26 cellular contexts compared by ENCODE assay signal in genomic region chr22:26556904-26557303, GRCh38. TPM values are rescaled to one million over a fixed set of nuclear protein-coding genes. Genes with fewer than 3 reads are reported as not detected.
DNase-seq lines count a peak whose midpoint lies in the region; ATAC-seq, FAIRE-seq and TF ChIP-seq lines count a peak whose summit lies in the region.
"Had no signal": no experiment of that assay in that cellular context is flagged by ENCODE, and none has a peak within 500 bp of the region (broad histone marks: within the 10 kb centered on the region; RNA-seq: fewer than 3 reads in every experiment).

No MANE protein-coding gene starts in this region.

- ATAC-seq in WTC11 (no peak), Right ventricle myocardium superior (ENCODE audit: poor library complexity) (peak; percentile 58)
- ATAC-seq: esophagus mucosa; naive thymus-derived CD4-positive, alpha-beta T cell; stimulated activated memory B cell treated with anti-CD40 and anti-IgM and Interleukin-4, amounts not matched to agents 10 μg/mL and 1 μg/mL and 100 μg/mL, for 72 hours had no signal

- in situ Hi-C loops in HAP-1 (cut with MboI; ENCODE audit: low sequenced_read_pairs): no loop called here

- DNase-seq in WTC11 (ENCODE audit: low spot score): no peak
- DNase-seq in Right ventricle myocardium superior: no peak
- DNase-seq in myocyte (ENCODE audit: low read depth): peak; percentile 90
- no peak for DNase-seq in HAP-1 (ENCODE audit: low spot score in 2 of 2)
- DNase-seq in Kasumi-1 (lab: John Stamatoyannopoulos, UW): no peak
- no peak for DNase-seq in HTR-8/SVneo (ENCODE audit: insufficient read length, low spot score)
- no peak for DNase-seq in activated gamma-delta T cell (lab: John Stamatoyannopoulos, UW)
- DNase-seq: activated CD4-positive, alpha-beta T cell treated with anti-CD3 and anti-CD28 coated beads, Interleukin-2, amount 50 U/mL, for 48 hours; activated naive CD4-positive, alpha-beta T cell treated with Interleukin-2 at 50 U/mL for 16 hours; CD4-positive, CD25-positive, alpha-beta regulatory T cell; cerebellar nuclear complex; DMS153; effector CD4-positive, alpha-beta T cell; HCEC 1CT; KBM-7; mesenchymal stem cell; naive thymus-derived CD4-positive, alpha-beta T cell; NCI-H2171; NCI-H524 treated with DMSO at 0.1 percent for 48 hours; stimulated activated CD4-positive, alpha-beta T cell treated with anti-CD3 and anti-CD28 coated beads, Interleukin-2, amount 100 ng/mL, for 24 hours; WERI-Rb-1 had no signal

- no peak overlapping the region for H3K4me3 ChIP-seq in subcutaneous abdominal adipose tissue (ENCODE audit: low read depth in 1 of 5, low read length in 5 of 5)
- no peak overlapping the region for H3K4me3 ChIP-seq in HAP-1
- H3K4me3 ChIP-seq: SK-N-MC had no signal

- peak overlapping the region; percentile 50 for H3K27ac ChIP-seq in subcutaneous abdominal adipose tissue (ENCODE audit: low read depth, low read length)
- H3K27ac ChIP-seq: SK-N-MC, WERI-Rb-1 had no signal

- no peaks in the 10 kb centered on the region for H3K27me3 ChIP-seq in subcutaneous abdominal adipose tissue (ENCODE audit: control insufficient read depth in 5 of 5, insufficient read depth in 4 of 5, low read length in 5 of 5)
- no peaks in the 10 kb centered on the region for H3K27me3 ChIP-seq in HAP-1 (ENCODE audit: low read depth)

- H3K4me1 Mint-ChIP-seq in WTC11: peaks cover 81% of the 10 kb centered on the region

- no peaks in the 10 kb centered on the region for H3K9me3 ChIP-seq in subcutaneous abdominal adipose tissue (ENCODE audit: control insufficient read depth in 5 of 5, low read length in 5 of 5)
- no peaks in the 10 kb centered on the region for H3K9me3 ChIP-seq in HAP-1

- peak overlapping the region in 1 of 5 donors; percentile 35 for H3K9ac ChIP-seq in subcutaneous abdominal adipose tissue (ENCODE audit: low read length in 5 of 5)

- FAIRE-seq in HTR-8/SVneo (lab: Jason Lieb, UNC): no peak
- FAIRE-seq: astrocyte had no signal

- H3K36me3 ChIP-seq in subcutaneous abdominal adipose tissue (ENCODE audit: control insufficient read depth in 5 of 5, insufficient read depth in 5 of 5, low read length in 5 of 5) (peaks cover 0 to 5% (median 0%) of the 10 kb centered on the region in 5 donors), HAP-1 (replicated peaks) (no peaks in the 10 kb centered on the region)
- H3K36me3 ChIP-seq: WERI-Rb-1 had no signal

- no peaks in the 10 kb centered on the region for H3K9me3 Mint-ChIP-seq in WTC11
- H3K9me3 Mint-ChIP-seq: CD4-positive, CD25-positive, alpha-beta regulatory T cell; stimulated activated memory B cell treated with anti-CD40 and anti-IgM and Interleukin-4, amounts not matched to agents 10 μg/mL and 1 μg/mL and 100 μg/mL, for 72 hours had no signal

- H3K36me3 Mint-ChIP-seq in WTC11: no peaks in the 10 kb centered on the region
- H3K36me3 Mint-ChIP-seq: stimulated activated memory B cell treated with anti-CD40 and anti-IgM and Interleukin-4, amounts not matched to agents 10 μg/mL and 1 μg/mL and 100 μg/mL, for 72 hours had no signal

- CTCF ChIA-PET in WTC11 (lab: Charles Lee): no interaction called here

- intact Hi-C loops in Right ventricle myocardium superior (cut with DNase I): no loop called here

- POLR2A ChIA-PET in WTC11 (lab: Charles Lee): no interaction called here

- no peak overlapping the region for H3K4me3 Mint-ChIP-seq in WTC11
- H3K4me3 Mint-ChIP-seq: CD4-positive, CD25-positive, alpha-beta regulatory T cell; naive thymus-derived CD4-positive, alpha-beta T cell; stimulated activated memory B cell treated with anti-CD40 and anti-IgM and Interleukin-4, amounts not matched to agents 10 μg/mL and 1 μg/mL and 100 μg/mL, for 72 hours had no signal

- H3K27ac Mint-ChIP-seq in WTC11: peak overlapping the region; percentile 83
- H3K27ac Mint-ChIP-seq: stimulated activated memory B cell treated with anti-CD40 and anti-IgM and Interleukin-4, amounts not matched to agents 10 μg/mL and 1 μg/mL and 100 μg/mL, for 72 hours had no signal

- no peaks in the 10 kb centered on the region; the same call in 1 of the 2 replicates for H3K27me3 Mint-ChIP-seq in WTC11 (ENCODE audit: low read depth)
- H3K27me3 Mint-ChIP-seq: CD4-positive, CD25-positive, alpha-beta regulatory T cell; naive thymus-derived CD4-positive, alpha-beta T cell; stimulated activated memory B cell treated with anti-CD40 and anti-IgM and Interleukin-4, amounts not matched to agents 10 μg/mL and 1 μg/mL and 100 μg/mL, for 72 hours had no signal

- H3K4me1 ChIP-seq in subcutaneous abdominal adipose tissue (ENCODE audit: control insufficient read depth in 5 of 5, insufficient read depth in 5 of 5, low read length in 5 of 5): peaks cover 3 to 73% (median 35%) of the 10 kb centered on the region in 5 donors
- peaks cover 11% of the 10 kb centered on the region for H3K4me1 ChIP-seq in HAP-1

- no peak for TF ChIP-seq CTCF in WTC11 (IDR thresholded peaks at IDR 0.05)

TF ChIP-seq in WTC11, 78 proteins besides CTCF, POLR2A, EP300 and RAD21:
- TF ChIP-seq FOXK1 (CRISPR knock-in tag; IDR thresholded peaks at IDR 0.05) (no peak), MXD4 (CRISPR knock-in tag; IDR thresholded peaks at IDR 0.05; ENCODE audit: borderline replicate concordance) (no peak), ZNF423 (CRISPR knock-in tag; IDR thresholded peaks at IDR 0.05) (no peak), ATF3 (CRISPR knock-in tag; conservative IDR thresholded peaks at IDR 0.05) (no peak), ZBTB43 (CRISPR knock-in tag; IDR thresholded peaks at IDR 0.05) (no peak), ZNF263 (CRISPR knock-in tag; IDR thresholded peaks at IDR 0.05; ENCODE audit: low read depth) (no peak)
TF ChIP-seq in WTC11: peak in this region for 0.

RNA-seq across cellular contexts. Expression of gene TPST2, which starts 33.0 kb away (rescaled TPM):
- total RNA-seq in WTC11 (2021) (57.6 to 84.2 TPM (median 75.0 TPM) in 3 replicates), Right ventricle myocardium superior (30.1 TPM), myocyte (36.6 and 39.2 TPM in 2 replicates)
- polyA plus RNA-seq in myocyte (2012): 87.4 TPM

RNA-seq across cellular contexts. Expression of gene TFIP11, which starts 44.6 kb away (rescaled TPM):
- total RNA-seq in WTC11 (2021) (24.6 to 26.9 TPM (median 25.7 TPM) in 3 replicates), Right ventricle myocardium superior (23.9 TPM), myocyte (26.9 and 30.8 TPM in 2 replicates)
- polyA plus RNA-seq in myocyte (2012): 28.6 TPM
